Comparison of ENCODE assay signal across 8 cellular contexts in the genomic region with DNA sequence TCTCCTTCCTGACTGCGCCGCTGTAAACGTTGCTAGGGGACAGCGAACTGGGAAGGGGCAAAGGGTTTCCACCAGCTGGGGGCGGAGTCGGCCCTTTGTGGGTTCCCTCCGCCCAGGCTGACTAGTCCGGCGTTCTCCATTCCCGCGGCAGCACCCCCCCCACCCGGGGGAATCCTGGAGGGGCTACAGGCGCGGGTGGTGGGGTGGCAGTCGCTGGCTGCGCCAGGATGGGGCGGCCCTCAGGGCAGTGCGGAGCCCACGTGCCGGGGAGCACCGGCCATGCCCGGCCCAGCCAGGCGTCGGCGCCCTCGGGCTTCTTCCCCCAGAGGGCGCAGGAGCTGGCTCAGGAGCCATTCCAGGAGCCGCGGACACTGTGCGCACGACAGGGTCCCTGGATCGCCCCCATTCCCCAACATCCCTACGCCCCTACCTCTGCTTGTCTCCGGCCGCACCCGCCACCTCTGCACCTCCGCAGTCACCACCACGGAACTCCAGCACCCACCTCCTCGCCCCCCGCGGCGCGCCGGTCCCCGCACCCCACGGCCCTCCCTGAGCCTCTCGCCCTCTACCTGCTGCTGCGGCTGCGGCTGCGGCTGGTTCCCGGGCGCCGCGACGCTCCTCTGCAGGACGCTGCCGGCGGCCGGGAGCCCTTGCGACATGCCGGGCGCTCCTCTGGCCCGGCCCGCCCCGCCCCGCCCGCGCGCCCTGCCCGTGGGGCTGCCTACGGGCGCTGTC. TPM values are rescaled to one million over a fixed set of nuclear protein-coding genes. Genes with fewer than 3 reads are reported as not detected.
A peak's percentile ranks its signal among the peaks of the same experiment; 100 is the strongest.
DNase-seq lines count a peak whose midpoint lies in the region; ATAC-seq and TF ChIP-seq lines count a peak whose summit lies in the region.

No MANE protein-coding gene starts in this region.

- H3K9me2 ChIP-seq in SU-DHL-6 (replicated peaks; ENCODE audit: insufficient read depth, low read length) = no peaks in the 10 kb centered on the region

- peak overlapping the region; percentile 90 for H3K4me2 ChIP-seq in SU-DHL-6 (ENCODE audit: low read depth, low read length, poor library complexity, severe bottlenecking)

- ATAC-seq in GM21447 (IDR thresholded peaks at IDR 0.05; ENCODE audit: unreplicated experiment) = peak; percentile 46

- DNase-seq in DMS114 treated with DMSO at 0.1 percent for 48 hours (lab: John Stamatoyannopoulos, UW; ENCODE audit: unreplicated experiment) (peak; percentile 10), astrocyte of the hippocampus (ENCODE audit: low read depth, low spot score) (peak; percentile 73), epidermal melanocyte (ENCODE audit: insufficient read length, low spot score) (no peak)
- peak; percentile 18 for DNase-seq in Jurkat, Clone E6-1 (ENCODE audit: low read depth, low spot score)
- peak; percentile 49 for DNase-seq in stimulated activated CD4-positive, alpha-beta T cell treated with anti-CD3 and anti-CD28 coated beads, Interleukin-12 subunit alpha, Interleukin-12 subunit beta, amount 100 ng/mL, for 4 hours

- H3K4me1 ChIP-seq in iPS-20b (ENCODE audit: insufficient read depth, low read length) = no peaks in the 10 kb centered on the region

- no peaks in the 10 kb centered on the region for H4K20me1 ChIP-seq in SU-DHL-6 (ENCODE audit: low read depth, low read length)

- H2AFZ ChIP-seq in SU-DHL-6 (ENCODE audit: low read depth, low read length, severe bottlenecking) = peak overlapping the region; percentile 95

- no peaks in the 10 kb centered on the region for H3K27me3 ChIP-seq in SU-DHL-6 (ENCODE audit: low read length)
- peaks cover 87% of the 10 kb centered on the region for H3K27me3 ChIP-seq in iPS-20b (ENCODE audit: insufficient read depth, low read length)

- peaks cover 20% of the 10 kb centered on the region for H3F3A ChIP-seq in SU-DHL-6 (ENCODE audit: insufficient read depth)

- H3K27ac ChIP-seq in SU-DHL-6 (ENCODE audit: low read depth, low read length) (no peak overlapping the region), iPS-20b (ENCODE audit: low read length) (no peak overlapping the region)

- H3K9me3 ChIP-seq in SU-DHL-6 (ENCODE audit: insufficient read depth, low read length) (no peaks in the 10 kb centered on the region), iPS-20b (ENCODE audit: insufficient read depth, low read depth, low read length) (no peaks in the 10 kb centered on the region)

- H3K4me3 ChIP-seq in Jurkat, Clone E6-1 (ENCODE audit: low read length) = peak overlapping the region; percentile 66
- H3K4me3 ChIP-seq in SU-DHL-6 (ENCODE audit: insufficient read depth, low read length, poor library complexity, severe bottlenecking) (peak overlapping the region; percentile 75), iPS-20b (ENCODE audit: low read length) (peak overlapping the region; percentile 59; the same call in 1 of the 2 replicates)

- H3K9ac ChIP-seq in SU-DHL-6 (ENCODE audit: low read length) (peak overlapping the region; percentile 55), iPS-20b (ENCODE audit: low read depth, low read length) (no peak overlapping the region)

- H3K79me2 ChIP-seq in SU-DHL-6 (ENCODE audit: insufficient read depth, low read length) = no peaks in the 10 kb centered on the region

- peak; percentile 65 for TF ChIP-seq CTCF in SU-DHL-6 (IDR thresholded peaks at IDR 0.05; ENCODE audit: insufficient read depth, low read length, poor library complexity, severe bottlenecking)

- H3K36me3 ChIP-seq in SU-DHL-6 (ENCODE audit: low read length) (no peaks in the 10 kb centered on the region), iPS-20b (ENCODE audit: insufficient read depth, low read depth, low read length) (no peaks in the 10 kb centered on the region)

RNA-seq across cellular contexts. Expression of gene BATF3, which starts 0.4 kb away (rescaled TPM):
- polyA plus RNA-seq in Jurkat, Clone E6-1 (2012; ENCODE audit: insufficient read depth, insufficient read length) = 65.0 TPM
